In the genomic region with DNA sequence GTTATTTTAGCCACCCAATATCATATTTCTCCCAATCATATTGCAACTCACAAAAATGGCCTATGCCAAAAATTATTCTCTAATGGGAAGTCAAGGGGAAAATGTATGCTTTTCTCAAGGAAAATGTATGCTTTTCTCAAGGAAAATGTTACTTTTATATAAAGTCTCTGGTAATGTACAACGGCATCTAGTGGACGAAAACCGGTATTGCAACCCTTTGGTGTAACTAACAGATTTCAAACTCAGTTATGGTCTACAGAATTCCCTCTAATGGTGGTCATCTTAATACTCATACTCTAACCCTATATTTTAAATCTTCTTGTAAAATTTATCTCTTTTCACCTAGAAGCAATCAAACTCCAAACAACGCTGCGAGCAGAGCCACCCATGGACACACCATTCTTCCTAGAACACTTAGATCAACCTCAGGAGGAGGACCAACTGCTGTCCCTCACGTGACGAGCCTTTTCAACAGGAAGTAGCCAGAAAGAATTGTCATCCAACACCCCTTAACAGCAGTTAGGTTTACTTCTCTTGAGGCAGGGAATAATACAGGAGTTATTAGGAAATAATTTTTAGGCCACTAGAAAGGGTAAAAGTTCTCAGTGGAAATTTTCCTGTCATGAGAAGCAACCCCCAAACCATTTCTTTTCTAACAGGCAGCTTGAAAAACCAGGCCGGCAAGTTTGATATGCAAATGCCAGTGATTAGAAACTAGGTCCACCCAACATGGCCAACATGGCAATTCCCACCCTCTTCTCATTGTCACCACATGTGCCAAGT, we compare ENCODE assay signal across 8 cellular contexts. TPM values are rescaled to one million over a fixed set of nuclear protein-coding genes. Genes with fewer than 3 reads are reported as not detected.
DNase-seq lines count a peak whose midpoint lies in the region; ATAC-seq and TF ChIP-seq lines count a peak whose summit lies in the region.

No MANE protein-coding gene starts in this region.

- peak; percentile 17 to 34 for DNase-seq in stimulated activated CD4-positive, alpha-beta T cell treated with anti-CD3 and anti-CD28 coated beads, Interleukin-2, amount 100 ng/mL, for 24 hours
- DNase-seq in stimulated activated CD4-positive, alpha-beta T cell treated with anti-CD3 and anti-CD28 coated beads, Interleukin-12 subunit alpha, Interleukin-12 subunit beta, amount 100 ng/mL, for 4 hours: no peak
- peak; percentile 40 for DNase-seq in activated naive CD4-positive, alpha-beta T cell treated with anti-CD3 and anti-CD28 coated beads, Interleukin-2, amount 10 ng/mL, durations not matched to agents 7 days and 5 days
- DNase-seq in iPS-NIHi11 (ENCODE audit: low spot score): peak; percentile 46
- DNase-seq in stomach: no peak
- DNase-seq in effector memory CD4-positive, alpha-beta T cell: no peak

- no peak overlapping the region for H3K4me3 ChIP-seq in stomach
- H3K4me3 ChIP-seq in effector memory CD4-positive, alpha-beta T cell (ENCODE audit: insufficient read depth, low read depth, low read length, poor library complexity, severe bottlenecking): no peak overlapping the region

- H3K27me3 ChIP-seq in stomach: peaks cover 0 to 4% (median 0%) of the 10 kb centered on the region in 3 donors
- H3K27me3 ChIP-seq in effector memory CD4-positive, alpha-beta T cell (replicated peaks; ENCODE audit: control insufficient read depth, insufficient read depth, low read length, poor library complexity, severe bottlenecking): no peaks in the 10 kb centered on the region

- H3K27ac Mint-ChIP-seq in activated naive CD4-positive, alpha-beta T cell treated with anti-CD3 and anti-CD28 coated beads, Interleukin-2, amount 10 ng/mL, durations not matched to agents 7 days and 5 days: no peak overlapping the region

- H3K9me3 ChIP-seq in stomach: no peaks in the 10 kb centered on the region
- no peaks in the 10 kb centered on the region for H3K9me3 ChIP-seq in effector memory CD4-positive, alpha-beta T cell (ENCODE audit: control insufficient read depth, low read length)

- H3K9me3 Mint-ChIP-seq in activated naive CD4-positive, alpha-beta T cell treated with anti-CD3 and anti-CD28 coated beads, Interleukin-2, amount 10 ng/mL, durations not matched to agents 7 days and 5 days: no peaks in the 10 kb centered on the region

- H3K27me3 Mint-ChIP-seq in activated naive CD4-positive, alpha-beta T cell treated with anti-CD3 and anti-CD28 coated beads, Interleukin-2, amount 10 ng/mL, durations not matched to agents 7 days and 5 days: no peaks in the 10 kb centered on the region

- H3K27ac ChIP-seq in stomach: no peak overlapping the region
- no peak overlapping the region for H3K27ac ChIP-seq in effector memory CD4-positive, alpha-beta T cell (ENCODE audit: insufficient read depth, low read length, poor library complexity, severe bottlenecking)

- no peak for TF ChIP-seq POLR2A in stomach (IDR thresholded peaks at IDR 0.05)

- H3K4me3 Mint-ChIP-seq in activated naive CD4-positive, alpha-beta T cell treated with anti-CD3 and anti-CD28 coated beads, Interleukin-2, amount 10 ng/mL, durations not matched to agents 7 days and 5 days: no peak overlapping the region

- H3K4me1 Mint-ChIP-seq in activated naive CD4-positive, alpha-beta T cell treated with anti-CD3 and anti-CD28 coated beads, Interleukin-2, amount 10 ng/mL, durations not matched to agents 7 days and 5 days: peaks cover 12% of the 10 kb centered on the region

- 13 to 25% (median 18%) methylated on average over 8 of the region's 8 CpGs for WGBS in stomach, 5 donors

- intact Hi-C loops in stomach (cut with DNase I; ENCODE audit: low total_unique reads): no loop called here

- H3K36me3 Mint-ChIP-seq in activated naive CD4-positive, alpha-beta T cell treated with anti-CD3 and anti-CD28 coated beads, Interleukin-2, amount 10 ng/mL, durations not matched to agents 7 days and 5 days: no peaks in the 10 kb centered on the region

- no peak for TF ChIP-seq EP300 in stomach (IDR thresholded peaks at IDR 0.05)

- H3K4me1 ChIP-seq in stomach: no peaks in the 10 kb centered on the region
- peaks cover 6% of the 10 kb centered on the region for H3K4me1 ChIP-seq in effector memory CD4-positive, alpha-beta T cell (ENCODE audit: control insufficient read depth, insufficient read depth, low read length, poor library complexity, severe bottlenecking)

- peak; percentile 91 for TF ChIP-seq CTCF in LNCAP (IDR thresholded peaks at IDR 0.05)
- TF ChIP-seq CTCF in stomach (IDR thresholded peaks at IDR 0.05): peak in 5 of 7 experiments; percentile 45 to 83 (median 80)

- no peak for ATAC-seq in HG03025 (IDR thresholded peaks at IDR 0.05; ENCODE audit: low FRiP score, unreplicated experiment)

- CTCF ChIA-PET in activated naive CD4-positive, alpha-beta T cell treated with anti-CD3 and anti-CD28 coated beads, Interleukin-2, amount 10 ng/mL, durations not matched to agents 7 days and 5 days (lab: Charles Lee): no interaction called here

- H3K36me3 ChIP-seq in stomach: no peaks in the 10 kb centered on the region
- H3K36me3 ChIP-seq in effector memory CD4-positive, alpha-beta T cell (ENCODE audit: control insufficient read depth, insufficient read depth, low read length): no peaks in the 10 kb centered on the region

RNA-seq across cellular contexts. Expression of gene APOBEC1, which starts 20.1 kb away (rescaled TPM):
- 1 to 10 TPM in 1 of 5 donors, not detected in 4; 4.2 TPM for total RNA-seq in stomach
- polyA plus RNA-seq in stomach: 1 to 10 TPM in 1 of 3 donors, under 1 TPM in 1, not detected in 1; 0.63 to 2.0 TPM

RNA-seq across cellular contexts. Expression of gene GDF3, which starts 50.0 kb away (rescaled TPM):
- total RNA-seq in stomach: not detected
- not detected for polyA plus RNA-seq in stomach

Comparison
In these comparisons a context has a peak if more than half of its experiments do, and no peak if none do; other contexts are left out.
1. DNase-seq: peak in stimulated activated CD4-positive, alpha-beta T cell treated with anti-CD3 and anti-CD28 coated beads, Interleukin-2, amount 100 ng/mL, for 24 hours (2 of 2), activated naive CD4-positive, alpha-beta T cell treated with anti-CD3 and anti-CD28 coated beads, Interleukin-2, amount 10 ng/mL, durations not matched to agents 7 days and 5 days (single experiment) and iPS-NIHi11 (single experiment); none in stimulated activated CD4-positive, alpha-beta T cell treated with anti-CD3 and anti-CD28 coated beads, Interleukin-12 subunit alpha, Interleukin-12 subunit beta, amount 100 ng/mL, for 4 hours (single experiment), stomach (single experiment) and effector memory CD4-positive, alpha-beta T cell (0 of 3).